In the genomic region with DNA sequence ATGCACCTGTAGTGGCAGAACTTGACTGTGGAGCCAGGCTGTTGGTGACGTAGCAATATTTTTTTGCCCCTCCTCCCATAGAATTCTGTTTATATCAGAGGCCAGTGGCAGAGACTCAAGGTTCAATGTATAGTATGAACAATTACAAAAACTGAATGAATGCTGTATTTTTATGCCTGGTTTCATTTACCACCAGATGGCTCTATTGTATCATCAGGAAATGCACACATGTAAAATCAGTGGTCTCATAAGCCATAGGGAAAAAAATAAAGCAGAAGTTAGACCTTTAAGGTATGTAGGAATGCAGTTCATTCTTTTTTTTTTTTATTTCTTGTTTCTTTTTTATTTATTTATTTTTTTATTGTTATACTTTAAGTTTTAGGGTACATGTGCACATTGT, we compare ENCODE assay signal across 10 cellular contexts. TPM values are rescaled to one million over a fixed set of nuclear protein-coding genes. Genes with fewer than 3 reads are reported as not detected.
DNase-seq lines count a peak whose midpoint lies in the region; FAIRE-seq and TF ChIP-seq lines count a peak whose summit lies in the region.
"Had no signal": no experiment of that assay in that cellular context is flagged by ENCODE, and none has a peak within 500 bp of the region (broad histone marks: within the 10 kb centered on the region; RNA-seq: fewer than 3 reads in every experiment).

No MANE protein-coding gene starts in this region.

- no peaks in the 10 kb centered on the region for H3K4me1 Mint-ChIP-seq in endodermal cell
- H3K4me1 Mint-ChIP-seq: memory B cell had no signal

- H3K4me3 ChIP-seq in endodermal cell (ENCODE audit: low read length): no peak overlapping the region
- no peak overlapping the region for H3K4me3 ChIP-seq in small intestine (ENCODE audit: low read depth in 1 of 2, low read length in 2 of 2)

- whole genome bisulfite sequencing in endodermal cell (ENCODE audit: insufficient coverage in 1 of 2, insufficient read length in 1 of 2), 2 experiments: 82% methylated on average over 1 of the region's 1 CpG; no CpG with 5 or more reads in 1 of the 2 experiments
- 19 to 52% (median 44%) methylated on average over 1 of the region's 1 CpG for WGBS in small intestine, 3 donors

- H3K27me3 ChIP-seq in endodermal cell (ENCODE audit: control insufficient read depth, insufficient read depth, low read length, poor library complexity, severe bottlenecking) (no peaks in the 10 kb centered on the region), small intestine (ENCODE audit: control insufficient read depth in 2 of 2, insufficient read depth in 2 of 2, low read length in 2 of 2) (no peaks in the 10 kb centered on the region)

- peaks cover 2% of the 10 kb centered on the region for H3K27me3 Mint-ChIP-seq in endodermal cell (ENCODE audit: insufficient read depth)
- H3K27me3 Mint-ChIP-seq: memory B cell had no signal

- FAIRE-seq in small intestine (lab: Jason Lieb, UNC): no peak

- H3K4me3 Mint-ChIP-seq in endodermal cell: no peak overlapping the region
- H3K4me3 Mint-ChIP-seq: memory B cell had no signal

- H3K36me3 ChIP-seq in endodermal cell (ENCODE audit: control insufficient read depth, insufficient read depth, low read length) (no peaks in the 10 kb centered on the region), small intestine (ENCODE audit: control insufficient read depth in 2 of 2, insufficient read depth in 2 of 2, low read length in 2 of 2) (no peaks in the 10 kb centered on the region)

- DNase-seq in DMS 273 (lab: John Stamatoyannopoulos, UW; ENCODE audit: unreplicated experiment): peak; percentile 45
- DNase-seq in DMS 273 treated with DMSO at 0.1 percent for 48 hours (lab: John Stamatoyannopoulos, UW): no peak
- peak; percentile 7 for DNase-seq in NCI-H524 treated with DMSO at 0.1 percent for 48 hours (lab: John Stamatoyannopoulos, UW)
- DNase-seq in endodermal cell: no peak
- peak; percentile 40 for DNase-seq in small intestine
- DNase-seq in NCI-H1436 (lab: John Stamatoyannopoulos, UW): no peak
- no peak for DNase-seq in stimulated activated CD4-positive, alpha-beta T cell treated with anti-CD3 and anti-CD28 coated beads, Interleukin-4, amount 100 ng/mL, for 1 hour
- no peak for DNase-seq in NCI-H1417 treated with DMSO at 0.1 percent for 48 hours (lab: John Stamatoyannopoulos, UW)

- no peak overlapping the region for H3K27ac ChIP-seq in endodermal cell (ENCODE audit: low read depth, low read length)
- no peak overlapping the region for H3K27ac ChIP-seq in small intestine (ENCODE audit: low read depth in 1 of 2, low read length in 1 of 2)

- no peak overlapping the region for H3K9ac ChIP-seq in endodermal cell (ENCODE audit: extremely low read depth, low read length, poor library complexity, severe bottlenecking)

- TF ChIP-seq CTCF in endodermal cell (conservative IDR thresholded peaks at IDR 0.05): peak; percentile 57

- H3K9me3 Mint-ChIP-seq in endodermal cell: peaks cover 5% of the 10 kb centered on the region
- H3K9me3 Mint-ChIP-seq: memory B cell had no signal

- H3K27ac Mint-ChIP-seq in endodermal cell: no peak overlapping the region
- H3K27ac Mint-ChIP-seq: memory B cell had no signal

- no peaks in the 10 kb centered on the region for H3K36me3 Mint-ChIP-seq in endodermal cell (ENCODE audit: low read depth)
- H3K36me3 Mint-ChIP-seq: memory B cell had no signal

- no peaks in the 10 kb centered on the region for H3K4me1 ChIP-seq in endodermal cell (ENCODE audit: control insufficient read depth, insufficient read depth, low read length)
- no peaks in the 10 kb centered on the region for H3K4me1 ChIP-seq in small intestine (ENCODE audit: control insufficient read depth in 2 of 2, insufficient read depth in 1 of 2, low read depth in 1 of 2, low read length in 1 of 2)

- H3K9me3 ChIP-seq in endodermal cell (ENCODE audit: control insufficient read depth, low read length) (no peaks in the 10 kb centered on the region), small intestine (ENCODE audit: control insufficient read depth, low read depth) (no peaks in the 10 kb centered on the region)

RNA-seq across cellular contexts. Expression of gene CCDC192, which starts 43.6 kb away (rescaled TPM):
- 1 to 10 TPM in 1 of 2 donors, under 1 TPM in 1; 0.48 to 1.3 TPM for total RNA-seq in endodermal cell
- not detected for polyA plus RNA-seq in endodermal cell (2013, experiment 1 of 2)
- polyA plus RNA-seq in endodermal cell (2013, experiment 2 of 2): not detected
- under 1 TPM in 1 of 3 donors, not detected in 2; 0.07 TPM for polyA plus RNA-seq in small intestine
- total RNA-seq: activated CD8-positive, alpha-beta memory T cell treated with anti-CD3 and anti-CD28 coated beads for 36 hours had no signal

Comparison
In these comparisons a context has a peak if more than half of its experiments do, and no peak if none do; other contexts are left out.
1. DNase-seq: peak in DMS 273 (single experiment), NCI-H524 treated with DMSO at 0.1 percent for 48 hours (single experiment) and small intestine (single experiment); none in DMS 273 treated with DMSO at 0.1 percent for 48 hours (single experiment), endodermal cell (single experiment), NCI-H1436 (single experiment), stimulated activated CD4-positive, alpha-beta T cell treated with anti-CD3 and anti-CD28 coated beads, Interleukin-4, amount 100 ng/mL, for 1 hour (single experiment) and NCI-H1417 treated with DMSO at 0.1 percent for 48 hours (single experiment).